ENCODE assay signal across 6 cellular contexts in the genomic region with DNA sequence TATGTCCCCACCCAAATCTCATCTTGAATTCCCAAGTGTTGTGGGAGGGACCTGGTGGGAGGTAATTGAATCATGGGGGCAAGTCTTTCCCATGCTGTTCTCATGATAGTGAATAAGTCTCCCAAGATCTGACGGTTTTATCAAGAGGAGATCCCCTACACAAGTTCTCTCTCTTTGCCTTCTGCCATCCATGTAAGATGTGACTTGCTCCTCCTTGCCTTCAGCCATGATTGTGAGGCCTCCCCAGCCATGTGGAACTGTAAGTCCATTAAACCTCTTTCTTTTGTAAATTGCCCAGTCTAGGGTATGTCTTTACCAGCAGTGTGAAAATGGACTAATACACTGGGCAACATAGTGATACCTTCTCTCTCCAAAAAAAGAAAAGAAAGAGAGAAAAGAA. TPM values are rescaled to one million over a fixed set of nuclear protein-coding genes. Genes with fewer than 3 reads are reported as not detected.
"Had no signal": no experiment of that assay in that cellular context is flagged by ENCODE, and none has a peak within 500 bp of the region (broad histone marks: within the 10 kb centered on the region; RNA-seq: fewer than 3 reads in every experiment).

No MANE protein-coding gene starts in this region.

RNA-seq across cellular contexts. Expression of a gene that starts 21.2 kb away (rescaled TPM):
- total RNA-seq: LHCN-M2, PC-3, Peyer's patch, Right ventricle myocardium superior, SJSA1 had no signal
- polyA plus RNA-seq: SK-N-SH had no signal
